Comparison of ENCODE assay signal across 8 cellular contexts in the genomic region with DNA sequence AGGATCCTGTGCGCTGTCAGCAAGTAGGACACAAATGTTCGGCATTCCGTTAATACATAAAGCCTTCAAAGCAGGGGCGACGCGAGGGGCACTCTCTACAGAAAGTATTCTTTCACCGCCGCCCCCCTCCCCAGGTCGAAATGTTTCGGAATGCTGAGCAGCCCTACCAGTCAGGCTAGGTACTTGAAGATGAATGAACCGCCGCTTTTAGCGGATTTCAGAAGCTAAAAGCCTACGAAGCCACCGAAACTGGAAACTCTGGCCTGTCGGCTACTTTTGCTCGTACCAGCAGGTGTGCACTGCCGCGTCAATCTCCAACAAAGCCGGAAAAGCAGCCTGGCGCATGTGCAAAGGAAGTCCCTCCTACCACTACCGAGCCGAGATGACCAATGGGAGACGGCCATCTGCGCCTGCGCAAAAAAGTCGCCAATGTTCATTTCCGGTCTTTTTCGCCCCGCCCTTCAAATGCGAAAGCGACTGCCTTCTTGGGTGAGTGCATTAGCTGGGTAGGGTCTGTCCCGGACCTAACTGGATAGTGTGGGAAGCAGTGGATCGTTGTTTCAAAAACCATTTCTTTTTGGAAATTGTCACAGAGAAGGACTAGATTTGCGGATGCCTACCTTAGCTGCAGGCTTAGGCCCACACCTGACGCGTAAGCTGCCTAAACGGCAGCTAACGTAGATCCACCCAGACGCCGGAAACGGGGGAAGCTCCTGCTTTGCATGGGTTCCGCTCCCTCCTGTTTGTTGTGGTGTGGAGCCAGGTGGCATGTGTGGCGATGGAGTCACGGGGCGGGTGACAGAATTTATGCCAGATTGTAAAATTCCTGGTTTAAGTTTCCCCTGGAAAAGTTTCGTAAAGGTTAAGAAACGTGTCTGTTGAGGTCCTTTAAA. TPM values are rescaled to one million over a fixed set of nuclear protein-coding genes. Genes with fewer than 3 reads are reported as not detected.
DNase-seq lines count a peak whose midpoint lies in the region; ATAC-seq and TF ChIP-seq lines count a peak whose summit lies in the region.

TSS of gene WDR5B (minus strand) at position 301 of the 893 bp plus-strand sequence. CDS start 534 bp downstream, outside the sequence.

- H3K4me1 Mint-ChIP-seq in nephron, result peaks cover 46% of the 10 kb centered on the region

- H3K27ac ChIP-seq in stomach smooth muscle (ENCODE audit: low read length), result peak within 1 kb of the TSS; percentile 83

- H3K9me3 Mint-ChIP-seq in nephron, result no peaks in the 10 kb centered on the region

- peak within 1 kb of the TSS; percentile 96 to 100 (median 98) for H3K4me3 Mint-ChIP-seq in nephron

- peak; percentile 81 for ATAC-seq in GM21576 (IDR thresholded peaks at IDR 0.05; ENCODE audit: unreplicated experiment)

- H3K36me3 Mint-ChIP-seq in nephron (ENCODE audit: low read depth), result peaks cover 11% of the 10 kb centered on the region

- peak; percentile 15 for TF ChIP-seq CTCF in fibroblast of mammary gland (conservative IDR thresholded peaks at IDR 0.05; ENCODE audit: control insufficient read depth, insufficient read depth, low read depth, low read length)
- TF ChIP-seq CTCF in nephron (IDR thresholded peaks at IDR 0.05; ENCODE audit: unreplicated experiment in 3 of 3), result no peak

- peaks cover 17% of the 10 kb centered on the region for H3K4me1 ChIP-seq in stomach smooth muscle (ENCODE audit: control insufficient read depth, insufficient read depth, low read length)

- no peaks in the 10 kb centered on the region for H3K27me3 Mint-ChIP-seq in nephron (ENCODE audit: low read depth)

- DNase-seq in Caki2 (ENCODE audit: low read depth), result peak; percentile 96
- DNase-seq in Jurkat, Clone E6-1 (ENCODE audit: low read depth, low spot score), result peak; percentile 97
- DNase-seq in activated T-cell treated with anti-CD3 and anti-CD28 coated beads for 48 hours (ENCODE audit: low read depth), result peak; percentile 94
- DNase-seq in fibroblast of mammary gland (ENCODE audit: low read depth), result peak; percentile 96
- DNase-seq in NCI-H146 treated with DMSO at 0.1 percent for 48 hours (lab: John Stamatoyannopoulos, UW; ENCODE audit: unreplicated experiment), result no peak

- in situ Hi-C loops in Caki2 (cut with HindIII; ENCODE audit: low pct_unique_long_range_greater_than_20kb, low sequenced_read_pairs), result no loop called here

- H3K36me3 ChIP-seq in stomach smooth muscle (ENCODE audit: control insufficient read depth in 2 of 2, insufficient read depth in 2 of 2, low read length in 2 of 2), result peaks cover under 1 to 7% of the 10 kb centered on the region in 2 donors

- no peaks in the 10 kb centered on the region for H3K27me3 ChIP-seq in stomach smooth muscle (ENCODE audit: control insufficient read depth in 1 of 2, insufficient read depth in 2 of 2, low read length in 2 of 2)

- peak within 1 kb of the TSS; percentile 80 for H3K4me3 ChIP-seq in Jurkat, Clone E6-1 (ENCODE audit: low read length)
- H3K4me3 ChIP-seq in fibroblast of mammary gland (ENCODE audit: control insufficient read depth, low read depth, low read length) (peak within 1 kb of the TSS; percentile 96), stomach smooth muscle (ENCODE audit: low read length in 2 of 2) (peak within 1 kb of the TSS; percentile 95 to 98)

- H3K9me3 ChIP-seq in stomach smooth muscle (ENCODE audit: control insufficient read depth in 2 of 2, low read length in 2 of 2), result no peaks in the 10 kb centered on the region

- H3K9ac ChIP-seq in stomach smooth muscle (ENCODE audit: low read length in 2 of 2), result peak within 1 kb of the TSS; percentile 83 to 97

- H3K27ac Mint-ChIP-seq in nephron, result peak within 1 kb of the TSS; percentile 99 to 100 (median 99)

RNA-seq across cellular contexts. Expression of gene WDR5B, which starts in this region (rescaled TPM):
- 2.4 and 3.1 TPM in 2 replicates for total RNA-seq in Caki2 (2014; rRNA removed; shearing (Covaris generic); ENCODE audit: low replicate concordance)
- 4.2 TPM for polyA plus RNA-seq in Jurkat, Clone E6-1 (2012; ENCODE audit: insufficient read depth, insufficient read length)
